ENCODE assay signal across 24 cellular contexts in the genomic region with DNA sequence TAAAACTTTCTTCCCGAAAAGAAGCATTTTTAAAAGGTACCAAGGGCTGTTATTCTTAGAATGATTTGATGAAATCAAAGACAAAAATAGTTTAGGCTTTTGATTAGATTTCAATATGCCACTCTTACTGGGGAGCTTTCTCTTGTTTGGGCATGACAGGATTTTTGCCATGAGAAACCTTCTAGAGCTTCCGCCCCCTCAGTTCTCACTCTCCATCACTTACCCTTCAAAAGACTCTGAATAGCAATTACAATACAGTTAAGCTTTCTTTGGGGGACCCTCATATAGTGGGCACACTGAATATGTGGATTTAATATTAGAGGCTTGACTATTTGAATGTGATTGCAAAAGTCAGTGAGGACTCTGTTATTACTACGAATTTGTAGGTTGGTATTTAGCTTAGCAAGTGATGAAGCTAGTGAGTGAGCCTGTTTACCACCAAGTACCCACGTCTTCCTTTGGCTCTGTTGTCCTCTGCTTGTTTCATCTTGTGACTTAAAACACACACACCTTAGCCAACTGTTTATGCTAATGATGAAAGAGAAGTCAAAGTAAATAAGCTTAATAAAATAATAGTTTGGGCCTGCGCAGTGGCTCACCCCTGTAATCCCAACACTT.
"Had no signal": no experiment of that assay in that cellular context is flagged by ENCODE, and none has a peak within 500 bp of the region (broad histone marks: within the 10 kb centered on the region; RNA-seq: fewer than 3 reads in every experiment).

No MANE protein-coding gene starts in this region.

- DNase-seq: activated CD4-positive, alpha-beta T cell treated with anti-CD3 and anti-CD28 coated beads for 4 hours; activated CD4-positive, CD25-positive, alpha-beta regulatory T cell; activated CD8-positive, alpha-beta memory T cell treated with anti-CD3 and anti-CD28 coated beads, Interleukin-2, amount 50 U/mL, for 48 hours; activated gamma-delta T cell treated with Interleukin-2 at 50 U/mL for 16 hours; adrenal gland; aorta; body of pancreas; cerebellar nuclear complex; colonic mucosa; effector CD8-positive, alpha-beta T cell; esophagus squamous epithelium; foreskin melanocyte; kidney glomerular epithelial cell; left lung; mesendoderm; mucosa of descending colon; posterior cingulate gyrus; right cardiac atrium; stimulated activated naive CD4-positive, alpha-beta T cell treated with Interleukin-2 at 50 U/mL for 16 hours; substantia nigra; uterus had no signal

- H3K4me3 Mint-ChIP-seq: type B pancreatic cell had no signal

- H3K27ac Mint-ChIP-seq: activated naive CD4-positive, alpha-beta T cell treated with anti-CD3 and anti-CD28 coated beads, Interleukin-2, amount 50 U/mL, for 72 hours; type B pancreatic cell had no signal

- H3K36me3 Mint-ChIP-seq: natural killer cell treated with Interleukin-12 subunit alpha and Interleukin-12 subunit beta and Interleukin-15 and Interleukin-18, amount 100 ng/mL, for 72 hours had no signal

- H3K9me3 Mint-ChIP-seq: activated naive CD4-positive, alpha-beta T cell treated with anti-CD3 and anti-CD28 coated beads, Interleukin-2, amount 50 U/mL, for 72 hours; natural killer cell treated with Interleukin-12 subunit alpha and Interleukin-12 subunit beta and Interleukin-15 and Interleukin-18, amount 100 ng/mL, for 72 hours had no signal

- ATAC-seq: body of pancreas; left lung; mucosa of descending colon; natural killer cell treated with Interleukin-12 subunit alpha and Interleukin-12 subunit beta and Interleukin-15 and Interleukin-18, amount 100 ng/mL, for 72 hours; right cardiac atrium had no signal

- H3K27me3 Mint-ChIP-seq: natural killer cell treated with Interleukin-12 subunit alpha and Interleukin-12 subunit beta and Interleukin-15 and Interleukin-18, amount 100 ng/mL, for 72 hours; type B pancreatic cell had no signal
